In the genomic region with DNA sequence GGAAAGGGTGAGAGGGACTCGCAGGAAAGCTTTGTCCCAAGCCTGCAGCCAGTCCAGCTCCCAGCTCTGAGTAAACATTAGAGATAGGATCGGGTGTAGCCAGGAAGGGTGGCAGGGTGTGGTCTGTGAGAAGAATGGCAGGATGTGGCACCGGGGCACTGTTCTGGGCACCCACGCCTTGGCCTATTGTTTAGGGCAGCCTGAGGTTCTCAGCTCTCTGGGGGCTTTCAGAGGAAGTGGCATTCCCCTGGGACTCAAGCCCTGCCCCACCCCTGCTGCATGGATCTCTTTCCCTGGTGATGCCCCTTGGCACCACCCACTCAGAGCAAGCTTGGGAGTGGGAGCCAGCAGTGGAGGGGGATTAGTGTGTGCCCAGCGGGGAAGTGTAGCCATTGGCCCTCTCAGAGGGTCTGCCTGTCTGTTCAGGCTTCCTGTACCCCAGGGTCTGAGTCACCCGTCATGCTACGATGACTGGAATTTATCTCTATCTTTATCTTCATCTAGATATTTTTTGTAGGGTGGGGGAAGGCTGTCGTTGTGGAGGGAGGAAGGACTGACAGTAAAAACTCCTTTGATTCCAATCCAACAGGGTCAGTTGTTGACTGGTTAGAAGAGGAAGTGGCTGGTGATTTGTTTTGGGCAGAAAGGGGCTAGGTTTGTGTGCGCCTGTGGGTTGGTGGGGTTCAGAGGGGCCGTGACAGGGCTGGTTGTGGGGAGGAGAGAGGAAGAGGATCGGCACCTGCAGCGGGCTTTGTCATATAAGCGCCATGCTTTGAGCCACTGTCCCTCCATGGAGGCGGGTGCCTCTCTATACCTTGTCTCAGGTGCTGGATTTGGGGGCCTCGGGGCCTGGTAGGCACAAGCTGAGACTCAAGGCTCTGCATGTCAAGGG, we compare ENCODE assay signal across 8 cellular contexts. TPM values are rescaled to one million over a fixed set of nuclear protein-coding genes. Genes with fewer than 3 reads are reported as not detected.
DNase-seq lines count a peak whose midpoint lies in the region; ATAC-seq lines count a peak whose summit lies in the region.

No MANE protein-coding gene starts in this region.

- H3K27ac ChIP-seq in CD4-positive, alpha-beta memory T cell (ENCODE audit: low read depth, low read length), result peak overlapping the region; percentile 53

- no peaks in the 10 kb centered on the region for H3K9me3 ChIP-seq in CD4-positive, alpha-beta memory T cell (ENCODE audit: control insufficient read depth in 1 of 2, low read length in 2 of 2)

- H3K4me1 Mint-ChIP-seq in CD4-positive, alpha-beta memory T cell, result peaks cover 22 to 65% (median 35%) of the 10 kb centered on the region in 4 donors
- peaks cover 53% of the 10 kb centered on the region for H3K4me1 Mint-ChIP-seq in central memory CD8-positive, alpha-beta T cell
- H3K4me1 Mint-ChIP-seq in naive B cell, result peaks cover 28 to 36% (median 31%) of the 10 kb centered on the region in 3 donors

- peaks cover 39% of the 10 kb centered on the region for H3K4me1 ChIP-seq in CD4-positive, alpha-beta memory T cell (ENCODE audit: insufficient read depth, low read length)

- H3K9me3 Mint-ChIP-seq in CD4-positive, alpha-beta memory T cell, result no peaks in the 10 kb centered on the region
- H3K9me3 Mint-ChIP-seq in central memory CD8-positive, alpha-beta T cell, result no peaks in the 10 kb centered on the region
- H3K9me3 Mint-ChIP-seq in naive B cell, result no peaks in the 10 kb centered on the region

- peaks cover 4% of the 10 kb centered on the region for H3K27me3 ChIP-seq in CD4-positive, alpha-beta memory T cell (ENCODE audit: insufficient read depth, low read length)

- H3K36me3 ChIP-seq in CD4-positive, alpha-beta memory T cell (ENCODE audit: insufficient read depth, low read length), result no peaks in the 10 kb centered on the region

- peak; percentile 34 for ATAC-seq in central memory CD8-positive, alpha-beta T cell (replicated peaks; ENCODE audit: extremely low read depth, poor library complexity, severe bottlenecking)
- ATAC-seq in naive B cell (ENCODE audit: low read depth in 2 of 2), result peak; percentile 32 to 41
- ATAC-seq in HG03354 (IDR thresholded peaks at IDR 0.05; ENCODE audit: poor library complexity, severe bottlenecking, unreplicated experiment), result no peak

- CTCF ChIA-PET in CD4-positive, alpha-beta memory T cell (lab: Charles Lee; ENCODE audit: partially characterized antibody), result interaction anchor here (1.6 to 1.7 kb wide), 2 partner anchors 11 to 24 kb away, joined by 4 to 5 read pairs; no protein-coding TSS in a partner anchor

- peak in 3 of 5 donors; percentile 5 to 48 (median 11) for DNase-seq in CD4-positive, alpha-beta memory T cell
- DNase-seq in M059J (ENCODE audit: low read depth) (peak; percentile 75), naive B cell (no peak), RKO (ENCODE audit: low spot score) (no peak), SKM-1 (lab: John Stamatoyannopoulos, UW; ENCODE audit: unreplicated experiment) (no peak), cerebellar nuclear complex (lab: John Stamatoyannopoulos, UW) (no peak)
- DNase-seq in central memory CD8-positive, alpha-beta T cell (ENCODE audit: low spot score in 2 of 2), result no peak

- POLR2A ChIA-PET in CD4-positive, alpha-beta memory T cell (lab: Charles Lee; ENCODE audit: partially characterized antibody), result interaction anchor here (2.3 kb wide), 1 partner anchor 31 kb away, joined by 9 read pairs; no protein-coding TSS in a partner anchor

- intact Hi-C loops in CD4-positive, alpha-beta memory T cell (cut with micrococcal nuclease), result no loop called here

- H3K4me3 ChIP-seq in CD4-positive, alpha-beta memory T cell (ENCODE audit: low read length in 2 of 2), result no peak overlapping the region

- no peaks in the 10 kb centered on the region for H3K27me3 Mint-ChIP-seq in CD4-positive, alpha-beta memory T cell
- no peaks in the 10 kb centered on the region for H3K27me3 Mint-ChIP-seq in central memory CD8-positive, alpha-beta T cell
- peaks cover 0 to 25% (median 6%) of the 10 kb centered on the region in 3 donors for H3K27me3 Mint-ChIP-seq in naive B cell

- H3K27ac Mint-ChIP-seq in CD4-positive, alpha-beta memory T cell, result peak overlapping the region; percentile 68 to 95 (median 86)
- H3K27ac Mint-ChIP-seq in central memory CD8-positive, alpha-beta T cell (ENCODE audit: low read depth), result peak overlapping the region; percentile 93
- H3K27ac Mint-ChIP-seq in naive B cell, result peak overlapping the region in 5 of 6 donors; percentile 22 to 86 (median 62)

- peak overlapping the region in 7 of 8 donors; percentile 45 to 77 (median 55) for H3K4me3 Mint-ChIP-seq in CD4-positive, alpha-beta memory T cell
- peak overlapping the region; percentile 61 for H3K4me3 Mint-ChIP-seq in central memory CD8-positive, alpha-beta T cell
- H3K4me3 Mint-ChIP-seq in naive B cell, result peak overlapping the region in 7 of 8 donors; percentile 32 to 89 (median 71)

- H3K36me3 Mint-ChIP-seq in CD4-positive, alpha-beta memory T cell, result no peaks in the 10 kb centered on the region
- no peaks in the 10 kb centered on the region for H3K36me3 Mint-ChIP-seq in central memory CD8-positive, alpha-beta T cell (ENCODE audit: insufficient read depth)
- no peaks in the 10 kb centered on the region for H3K36me3 Mint-ChIP-seq in naive B cell

RNA-seq across cellular contexts. Expression of a gene that starts 31.7 kb away (rescaled TPM):
- total RNA-seq in CD4-positive, alpha-beta memory T cell, result 10 to 100 TPM in 1 of 2 experiments, 1 to 10 TPM in 1; 9.1 to 12.0 TPM
- polyA plus RNA-seq in CD4-positive, alpha-beta memory T cell, result 1 to 10 TPM in 1 of 2 donors, under 1 TPM in 1; 0.94 to 2.8 TPM
- total RNA-seq in M059J (2014; rRNA removed; shearing (Covaris generic)), result 6.9 and 12.6 TPM in 2 replicates
- polyA plus RNA-seq in naive B cell (ENCODE audit: low read depth in 6 of 6), result not detected

RNA-seq across cellular contexts. Expression of a gene that starts 47.3 kb away (rescaled TPM):
- total RNA-seq in CD4-positive, alpha-beta memory T cell, result 1 to 10 TPM; 3.2 to 3.8 TPM
- 1 to 10 TPM; 3.3 to 3.9 TPM for polyA plus RNA-seq in CD4-positive, alpha-beta memory T cell
- 33.9 and 36.4 TPM in 2 replicates for total RNA-seq in M059J (2014; rRNA removed; shearing (Covaris generic))
- under 1 TPM in 4 of 6 donors, not detected in 2; 0.18 to 0.99 (median 0.35) TPM for polyA plus RNA-seq in naive B cell (ENCODE audit: low read depth in 6 of 6)

Comparison
In these comparisons a context has a peak if more than half of its experiments do, and no peak if none do; other contexts are left out.
1. DNase-seq: peak in CD4-positive, alpha-beta memory T cell (3 of 5) and M059J (single experiment); none in central memory CD8-positive, alpha-beta T cell (0 of 2), naive B cell (single experiment), RKO (single experiment), SKM-1 (single experiment) and cerebellar nuclear complex (0 of 2).
2. Peak in every context shown above with its lines, with median percentiles within 50 percentile points of each other: H3K27ac Mint-ChIP-seq and H3K4me3 Mint-ChIP-seq.